In the genomic region with DNA sequence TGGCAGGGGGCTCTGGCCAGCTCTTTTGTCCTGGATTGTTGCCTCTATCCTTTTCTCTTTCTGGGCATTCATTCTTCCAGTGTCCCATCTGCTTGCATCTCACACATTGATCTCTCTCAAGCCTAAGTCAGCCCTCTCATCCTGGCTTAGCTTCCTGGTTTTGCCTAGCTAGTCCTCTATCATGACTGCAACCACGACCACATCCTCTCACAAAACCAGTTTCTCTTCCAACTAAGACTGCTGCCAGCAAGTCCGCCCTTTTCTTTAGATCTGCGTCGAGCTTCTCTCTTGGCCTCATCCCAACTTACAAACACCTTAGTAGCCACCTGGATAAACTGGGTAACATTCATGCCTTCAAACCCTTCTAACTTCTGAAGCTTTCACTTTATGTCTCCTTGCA, we compare ENCODE assay signal across 9 cellular contexts.
DNase-seq lines count a peak whose midpoint lies in the region; ATAC-seq lines count a peak whose summit lies in the region.
"Had no signal": no experiment of that assay in that cellular context is flagged by ENCODE, and none has a peak within 500 bp of the region (broad histone marks: within the 10 kb centered on the region; RNA-seq: fewer than 3 reads in every experiment).

No MANE protein-coding gene starts in this region.

- ATAC-seq in GM18907 (IDR thresholded peaks at IDR 0.05; ENCODE audit: unreplicated experiment) (peak; percentile 84), GM21526 (IDR thresholded peaks at IDR 0.05; ENCODE audit: low FRiP score, unreplicated experiment) (peak; percentile 70), HG03457 (IDR thresholded peaks at IDR 0.05; ENCODE audit: unreplicated experiment) (peak; percentile 93), GM21723 (IDR thresholded peaks at IDR 0.05; ENCODE audit: unreplicated experiment) (no peak)
- ATAC-seq: sciatic nerve had no signal

- DNase-seq in glomerular visceral epithelial cell (ENCODE audit: extremely low spot score) (peak; percentile 20), epidermal melanocyte (ENCODE audit: insufficient read length, low spot score) (no peak), cortex of kidney (lab: John Stamatoyannopoulos, UW) (no peak)
- DNase-seq: IMR-90 had no signal
